ENCODE assay signal across 33 cellular contexts in the genomic region with DNA sequence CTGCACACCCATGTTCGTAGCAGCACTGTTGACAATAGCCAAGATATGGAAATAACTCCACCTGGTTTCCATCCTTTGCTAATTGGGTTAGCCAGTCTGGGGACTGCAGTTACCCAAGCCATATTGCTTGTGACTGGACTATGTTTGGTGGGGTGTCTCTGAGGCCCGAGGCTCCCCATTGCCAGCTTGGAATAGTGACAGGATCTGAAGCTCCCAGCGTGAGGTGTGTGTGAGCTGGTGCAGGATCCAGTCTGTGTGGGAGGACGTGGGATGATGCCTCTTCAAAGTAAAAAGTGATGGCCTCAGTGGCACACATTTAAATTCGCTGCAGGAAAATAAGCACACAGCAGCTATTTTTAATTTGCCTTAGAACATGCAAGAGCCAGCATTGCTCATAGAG.
"Had no signal": no experiment of that assay in that cellular context is flagged by ENCODE, and none has a peak within 500 bp of the region (broad histone marks: within the 10 kb centered on the region; RNA-seq: fewer than 3 reads in every experiment).

No MANE protein-coding gene starts in this region.

- H3K4me3 Mint-ChIP-seq: activated CD4-positive, alpha-beta T cell treated with anti-CD3 and anti-CD28 coated beads, Interleukin-2, amount 10 ng/mL, durations not matched to agents 24 days and 14 days; activated CD8-positive, alpha-beta memory T cell treated with anti-CD3 and anti-CD28 coated beads, Interleukin-2, amount 10 ng/mL, durations not matched to agents 7 days and 5 days; activated naive CD8-positive, alpha-beta T cell treated with anti-CD3 and anti-CD28 coated beads for 36 hours; activated T-cell treated with anti-CD3 and anti-CD28 coated beads, Interleukin-2, amount 50 U/mL, for 72 hours; activated T-helper 17 cell treated with anti-CD3 and anti-CD28 coated beads, Interleukin-2, amount 50 U/mL, for 72 hours had no signal

- DNase-seq: activated CD4-positive, alpha-beta T cell treated with anti-CD3 and anti-CD28 coated beads for 1 hour; activated CD4-positive, alpha-beta T cell treated with anti-CD3 and anti-CD28 coated beads, Interleukin-2, amount 10 ng/mL, durations not matched to agents 24 days and 14 days; activated CD4-positive, alpha-beta T cell treated with anti-CD3 and anti-CD28 coated beads, Interleukin-2, amount 50 U/mL, for 48 hours; activated CD4-positive, CD25-positive, alpha-beta regulatory T cell; activated CD8-positive, alpha-beta memory T cell treated with anti-CD3 and anti-CD28 coated beads, Interleukin-2, amount 10 ng/mL, durations not matched to agents 7 days and 5 days; activated CD8-positive, alpha-beta memory T cell treated with anti-CD3 and anti-CD28 coated beads, Interleukin-2, amount 50 U/mL, for 48 hours; activated effector memory CD4-positive, alpha-beta T cell treated with anti-CD3 and anti-CD28 coated beads, Interleukin-2, amount 50 U/mL, for 16 hours; activated naive CD4-positive, alpha-beta T cell; activated naive CD4-positive, alpha-beta T cell treated with anti-CD3 and anti-CD28 coated beads, Interleukin-2, amount 50 U/mL, for 16 hours; activated naive CD8-positive, alpha-beta T cell treated with anti-CD3 and anti-CD28 coated beads for 36 hours; activated T-cell treated with anti-CD3 and anti-CD28 coated beads, Interleukin-2, amount 50 U/mL, for 72 hours; amniotic stem cell; aorta; brain microvascular endothelial cell; central memory CD4-positive, alpha-beta T cell; NCI-H1092 treated with DMSO at 0.1 percent for 48 hours; NCI-H1417; NCI-H187 treated with DMSO at 0.1 percent for 48 hours; NCI-H2081; NCI-H2171 treated with DMSO at 0.1 percent for 48 hours; NCI-H2227 treated with DMSO at 0.1 percent for 48 hours; NCI-H446; NCI-H510A treated with DMSO at 0.1 percent for 48 hours; SHP77; SJCRH30; SW 1271; T-helper 1 cell; T-helper 2 cell; T-helper 9 cell; WERI-Rb-1 had no signal

- H3K27ac Mint-ChIP-seq: activated CD4-positive, alpha-beta T cell treated with anti-CD3 and anti-CD28 coated beads, Interleukin-2, amount 10 ng/mL, durations not matched to agents 24 days and 14 days; activated CD8-positive, alpha-beta memory T cell treated with anti-CD3 and anti-CD28 coated beads, Interleukin-2, amount 10 ng/mL, durations not matched to agents 7 days and 5 days; activated naive CD8-positive, alpha-beta T cell treated with anti-CD3 and anti-CD28 coated beads for 36 hours; activated T-cell treated with anti-CD3 and anti-CD28 coated beads, Interleukin-2, amount 50 U/mL, for 72 hours; activated T-helper 17 cell treated with anti-CD3 and anti-CD28 coated beads, Interleukin-2, amount 50 U/mL, for 72 hours had no signal

- H3K9ac ChIP-seq: KMS-11 had no signal

- H3K9me3 ChIP-seq: SJCRH30 had no signal

- H3K9me3 Mint-ChIP-seq: activated CD4-positive, alpha-beta T cell treated with anti-CD3 and anti-CD28 coated beads, Interleukin-2, amount 10 ng/mL, durations not matched to agents 24 days and 14 days; activated naive CD8-positive, alpha-beta T cell treated with anti-CD3 and anti-CD28 coated beads for 36 hours; activated T-cell treated with anti-CD3 and anti-CD28 coated beads, Interleukin-2, amount 50 U/mL, for 72 hours; activated T-helper 17 cell treated with anti-CD3 and anti-CD28 coated beads, Interleukin-2, amount 50 U/mL, for 72 hours had no signal

- ATAC-seq: activated CD8-positive, alpha-beta memory T cell treated with anti-CD3 and anti-CD28 coated beads, Interleukin-2, amount 10 ng/mL, durations not matched to agents 7 days and 5 days; activated T-cell treated with anti-CD3 and anti-CD28 coated beads, Interleukin-2, amount 50 U/mL, for 72 hours; activated T-helper 17 cell treated with anti-CD3 and anti-CD28 coated beads, Interleukin-2, amount 50 U/mL, for 72 hours; Panc1 had no signal

- H3K27me3 ChIP-seq: brain microvascular endothelial cell, SJCRH30 had no signal

- H3K4me3 ChIP-seq: SJCRH30 had no signal

- H3K27ac ChIP-seq: brain microvascular endothelial cell, KMS-11, SJCRH30, WERI-Rb-1 had no signal

- H3K4me2 ChIP-seq: KMS-11 had no signal

- H3K36me3 Mint-ChIP-seq: activated CD8-positive, alpha-beta memory T cell treated with anti-CD3 and anti-CD28 coated beads, Interleukin-2, amount 10 ng/mL, durations not matched to agents 7 days and 5 days; activated naive CD8-positive, alpha-beta T cell treated with anti-CD3 and anti-CD28 coated beads for 36 hours had no signal

- H3K36me3 ChIP-seq: brain microvascular endothelial cell, SJCRH30, WERI-Rb-1 had no signal
